13 cellular contexts compared by ENCODE assay signal in the genomic region with DNA sequence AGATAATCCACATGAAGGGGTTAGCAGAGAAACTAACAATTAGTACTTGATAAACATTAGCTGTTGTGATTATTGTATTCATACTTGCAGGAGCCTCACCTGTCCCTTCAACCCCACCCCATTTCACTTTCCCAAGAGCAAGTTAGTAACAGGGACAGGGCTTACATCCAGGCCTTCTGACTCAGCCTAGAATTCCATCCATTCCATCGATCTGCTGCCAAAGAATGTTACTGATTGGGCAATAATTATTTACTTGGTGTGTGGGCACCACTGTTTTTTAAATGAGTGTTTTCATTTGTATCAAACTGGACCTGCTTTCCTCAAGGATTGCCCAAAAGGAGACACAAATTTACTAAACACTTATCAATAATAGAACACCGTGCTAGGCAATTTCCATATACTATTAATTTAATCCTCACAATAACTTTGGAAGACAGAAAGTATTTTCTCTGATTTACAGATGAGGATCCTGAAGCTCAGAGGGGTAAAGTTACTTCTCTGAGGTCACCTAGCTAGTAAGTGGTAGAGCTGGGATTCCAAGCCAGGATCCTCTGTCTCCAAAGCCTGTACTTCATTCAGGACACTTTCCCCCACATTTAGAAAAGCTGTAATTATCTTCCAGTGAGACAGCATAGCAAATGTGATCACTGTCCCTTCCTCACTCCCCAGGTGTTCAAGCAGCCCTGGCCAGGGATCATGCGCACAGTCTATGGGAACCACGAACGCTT. TPM values are rescaled to one million over a fixed set of nuclear protein-coding genes. Genes with fewer than 3 reads are reported as not detected.
DNase-seq lines count a peak whose midpoint lies in the region; ATAC-seq and TF ChIP-seq lines count a peak whose summit lies in the region.
"Had no signal": no experiment of that assay in that cellular context is flagged by ENCODE, and none has a peak within 500 bp of the region (broad histone marks: within the 10 kb centered on the region; RNA-seq: fewer than 3 reads in every experiment).

No MANE protein-coding gene starts in this region.

- H3K27ac ChIP-seq in lung (ENCODE audit: low read depth in 1 of 2, low read length in 1 of 2), result peak overlapping the region; percentile 58 to 76

- 83 to 95% methylated on average over 5 of the region's 5 CpGs for WGBS in lung, 2 donors

- intact Hi-C loops in CD14-positive monocyte (cut with micrococcal nuclease), result no loop called here

- H3K9me3 ChIP-seq in lung (ENCODE audit: control insufficient read depth in 2 of 2, insufficient read depth in 1 of 2, low read length in 1 of 2), result no peaks in the 10 kb centered on the region
- H3K9me3 ChIP-seq: spleen had no signal

- H3K27me3 Mint-ChIP-seq in CD14-positive monocyte (ENCODE audit: low read depth in 3 of 3), result peaks cover 0 to 4% (median 0%) of the 10 kb centered on the region in 3 donors
- H3K27me3 Mint-ChIP-seq: activated CD4-positive, alpha-beta memory T cell treated with anti-CD3 and anti-CD28 coated beads, Interleukin-2, amount 10 ng/mL, durations not matched to agents 7 days and 5 days; central memory CD8-positive, alpha-beta T cell; stimulated activated naive CD8-positive, alpha-beta T cell treated with anti-CD3 and anti-CD28 coated beads, Interleukin-15, Interleukin-2, amounts not matched to agents 100 ng/mL and 50 ng/mL, for 24 hours had no signal

- H3K36me3 ChIP-seq in lung (ENCODE audit: control insufficient read depth in 2 of 2, insufficient read depth in 2 of 2, low read length in 2 of 2), result peaks cover 8 to 49% of the 10 kb centered on the region in 2 donors

- peaks cover 1% of the 10 kb centered on the region for H3K4me1 Mint-ChIP-seq in CD14-positive monocyte

- no peak for TF ChIP-seq CTCF in epithelial cell of esophagus (IDR thresholded peaks at IDR 0.05; ENCODE audit: insufficient read depth, low read depth, low read length, missing control alignments)
- TF ChIP-seq CTCF in lung (IDR thresholded peaks at IDR 0.05; ENCODE audit: control extremely low read depth, extremely low read depth), result no peak
- no peak for TF ChIP-seq CTCF in CD14-positive monocyte (IDR thresholded peaks at IDR 0.05)

- H3K4me3 ChIP-seq in epithelial cell of esophagus (ENCODE audit: low read length), result no peak overlapping the region
- no peak overlapping the region for H3K4me3 ChIP-seq in lung
- H3K4me3 ChIP-seq: GM12878, spleen had no signal

- ATAC-seq in lung (ENCODE audit: insufficient read depth, low FRiP score), result no peak
- ATAC-seq in GM21423 (IDR thresholded peaks at IDR 0.05; ENCODE audit: unreplicated experiment), result no peak
- ATAC-seq in HG03521 (IDR thresholded peaks at IDR 0.05; ENCODE audit: unreplicated experiment), result no peak
- ATAC-seq: GM12878 had no signal

- peaks cover 0 to 42% of the 10 kb centered on the region in 2 donors for H3K36me3 Mint-ChIP-seq in CD14-positive monocyte

- DNase-seq in A172 (ENCODE audit: low spot score) (peak; percentile 75), M059J (ENCODE audit: low read depth) (peak; percentile 88), epithelial cell of esophagus (ENCODE audit: low read depth) (peak; percentile 91), lung (ENCODE audit: low spot score) (peak; percentile 57), CD14-positive monocyte (ENCODE audit: low spot score) (no peak), NCI-H2107 (lab: John Stamatoyannopoulos, UW) (no peak)
- DNase-seq: activated CD4-positive, alpha-beta memory T cell treated with anti-CD3 and anti-CD28 coated beads, Interleukin-2, amount 10 ng/mL, durations not matched to agents 7 days and 5 days; spleen had no signal

- H3K4me1 ChIP-seq in lung (ENCODE audit: control insufficient read depth in 2 of 2, insufficient read depth in 2 of 2, low read length in 2 of 2), result peaks cover 0 to 7% of the 10 kb centered on the region in 2 donors

- peaks cover 0 to 2% (median 0%) of the 10 kb centered on the region in 7 donors for H3K9me3 Mint-ChIP-seq in CD14-positive monocyte
- H3K9me3 Mint-ChIP-seq: central memory CD8-positive, alpha-beta T cell; stimulated activated naive CD8-positive, alpha-beta T cell treated with anti-CD3 and anti-CD28 coated beads, Interleukin-15, Interleukin-2, amounts not matched to agents 100 ng/mL and 50 ng/mL, for 24 hours had no signal

- no peaks in the 10 kb centered on the region for H3K27me3 ChIP-seq in lung (ENCODE audit: control insufficient read depth, insufficient read depth)
- H3K27me3 ChIP-seq: spleen had no signal

- H3K4me3 Mint-ChIP-seq in CD14-positive monocyte, result no peak overlapping the region
- H3K4me3 Mint-ChIP-seq: activated CD4-positive, alpha-beta memory T cell treated with anti-CD3 and anti-CD28 coated beads, Interleukin-2, amount 10 ng/mL, durations not matched to agents 7 days and 5 days; central memory CD8-positive, alpha-beta T cell; stimulated activated naive CD8-positive, alpha-beta T cell treated with anti-CD3 and anti-CD28 coated beads, Interleukin-15, Interleukin-2, amounts not matched to agents 100 ng/mL and 50 ng/mL, for 24 hours had no signal

- H3K27ac Mint-ChIP-seq in CD14-positive monocyte, result no peak overlapping the region
- H3K27ac Mint-ChIP-seq: activated CD4-positive, alpha-beta memory T cell treated with anti-CD3 and anti-CD28 coated beads, Interleukin-2, amount 10 ng/mL, durations not matched to agents 7 days and 5 days; stimulated activated naive CD8-positive, alpha-beta T cell treated with anti-CD3 and anti-CD28 coated beads, Interleukin-15, Interleukin-2, amounts not matched to agents 100 ng/mL and 50 ng/mL, for 24 hours had no signal

RNA-seq across cellular contexts. Expression of gene GSS, which starts 32.8 kb away (rescaled TPM):
- 150 and 151 TPM in 2 replicates for total RNA-seq in A172 (2014; rRNA removed; shearing (Covaris generic))
- total RNA-seq in M059J (2014; rRNA removed; shearing (Covaris generic)), result 112 and 121 TPM in 2 replicates
- total RNA-seq in lung, result 10 to 100 TPM; 32.6 to 52.7 TPM
- polyA plus RNA-seq in lung (10 to 100 TPM; 43.7 to 52.2 TPM), CD14-positive monocyte (10 to 100 TPM; 30.4 to 34.0 TPM)

RNA-seq across cellular contexts. Expression of gene MYH7B, which starts 32.9 kb away (rescaled TPM):
- not detected in 2 replicates for total RNA-seq in A172 (2014; rRNA removed; shearing (Covaris generic))
- total RNA-seq in M059J (2014; rRNA removed; shearing (Covaris generic)), result 0.05 TPM in 1 of 2 replicates, not detected in the other
- under 1 TPM; 0.55 to 0.63 TPM for total RNA-seq in lung
- polyA plus RNA-seq in lung (under 1 TPM; 0.21 to 0.89 TPM), CD14-positive monocyte (not detected)

RNA-seq across cellular contexts. Expression of gene ACSS2, which starts 46.4 kb away (rescaled TPM):
- 40.1 and 49.9 TPM in 2 replicates for total RNA-seq in A172 (2014; rRNA removed; shearing (Covaris generic))
- 26.0 and 34.2 TPM in 2 replicates for total RNA-seq in M059J (2014; rRNA removed; shearing (Covaris generic))
- 100 to 1,000 TPM; 168 to 300 TPM for total RNA-seq in lung
- polyA plus RNA-seq in lung, result 100 to 1,000 TPM in 1 of 2 donors, 10 to 100 TPM in 1; 69.7 to 154 TPM
- 10 to 100 TPM; 37.7 to 48.4 TPM for polyA plus RNA-seq in CD14-positive monocyte

RNA-seq across cellular contexts. Expression of gene GGT7, which starts 50.2 kb away (rescaled TPM):
- total RNA-seq in A172 (2014; rRNA removed; shearing (Covaris generic)), result 0.26 and 0.55 TPM in 2 replicates
- 2.1 and 2.6 TPM in 2 replicates for total RNA-seq in M059J (2014; rRNA removed; shearing (Covaris generic))
- total RNA-seq in lung, result 10 to 100 TPM; 14.6 to 22.7 TPM
- polyA plus RNA-seq in lung (10 to 100 TPM in 1 of 2 donors, 1 to 10 TPM in 1; 9.4 to 10.4 TPM), CD14-positive monocyte (1 to 10 TPM; 2.1 to 2.4 TPM)

Comparison
In these comparisons a context has a peak if more than half of its experiments do, and no peak if none do; other contexts are left out.
1. DNase-seq: peak in A172 (single experiment), M059J (single experiment), epithelial cell of esophagus (single experiment) and lung (single experiment); none in CD14-positive monocyte (single experiment) and NCI-H2107 (single experiment).